In the genomic region with DNA sequence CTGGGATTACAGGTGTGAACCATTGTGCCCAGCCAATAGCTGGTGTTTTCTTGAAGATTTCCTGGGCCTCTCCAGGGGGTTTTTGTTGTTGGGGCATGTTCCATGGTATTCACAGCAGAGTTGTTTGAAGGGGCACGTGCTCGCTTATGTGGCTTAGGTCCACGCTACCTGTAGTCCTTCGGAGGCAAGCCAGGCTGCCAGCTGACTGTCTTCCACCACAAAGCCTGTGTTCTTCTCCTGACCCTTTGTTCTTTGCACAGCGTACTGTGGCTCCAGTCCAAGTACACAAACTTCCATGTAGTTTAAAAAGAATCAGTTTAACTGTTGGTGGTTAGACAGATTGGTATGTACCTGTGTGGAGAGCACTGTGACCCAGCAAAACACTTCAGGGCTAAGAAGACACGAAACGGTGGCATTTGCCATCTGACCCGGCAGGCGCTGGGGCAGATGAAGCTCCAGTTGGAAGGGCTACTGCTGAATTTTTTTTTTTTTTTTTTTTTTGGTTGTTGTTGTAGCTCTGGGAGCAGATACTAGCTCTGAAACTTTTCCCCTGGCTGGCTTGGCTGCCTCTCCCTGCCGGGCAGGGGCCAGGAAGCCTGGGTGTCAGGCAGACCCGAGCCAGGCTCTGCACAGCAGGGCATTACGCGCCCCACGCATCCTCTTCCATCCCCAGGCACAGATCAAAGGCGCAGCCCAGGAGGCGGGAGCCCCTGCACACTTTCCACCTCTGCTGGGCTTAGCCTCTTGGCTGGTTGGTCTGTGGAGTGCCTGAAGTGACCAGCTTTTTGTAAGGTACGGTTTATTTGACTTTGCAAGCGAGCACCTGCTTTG, we compare ENCODE assay signal across 11 cellular contexts. TPM values are rescaled to one million over a fixed set of nuclear protein-coding genes. Genes with fewer than 3 reads are reported as not detected.
DNase-seq lines count a peak whose midpoint lies in the region; ATAC-seq and TF ChIP-seq lines count a peak whose summit lies in the region.
"Had no signal": no experiment of that assay in that cellular context is flagged by ENCODE, and none has a peak within 500 bp of the region (broad histone marks: within the 10 kb centered on the region; RNA-seq: fewer than 3 reads in every experiment).

No MANE protein-coding gene starts in this region.

- TF ChIP-seq CTCF in tibial nerve (IDR thresholded peaks at IDR 0.05): no peak

- no peak for TF ChIP-seq POLR2A in tibial nerve (IDR thresholded peaks at IDR 0.05)

- 55 to 70% methylated on average over 18 of the region's 18 CpGs for WGBS in tibial nerve, 2 donors

- ATAC-seq in GM21526 (IDR thresholded peaks at IDR 0.05; ENCODE audit: low FRiP score, unreplicated experiment): no peak
- no peak for ATAC-seq in GM18502 (IDR thresholded peaks at IDR 0.05; ENCODE audit: poor library complexity, unreplicated experiment)
- ATAC-seq: K562 had no signal

- peak in 1 of 2 donors; percentile 55 for TF ChIP-seq EP300 in tibial nerve (IDR thresholded peaks at IDR 0.05)

- peak overlapping the region in 1 of 4 donors; percentile 41 for H3K4me3 ChIP-seq in tibial nerve
- no peak overlapping the region for H3K4me3 ChIP-seq in HAP-1
- H3K4me3 ChIP-seq: K562, SJSA1 had no signal

- peak overlapping the region; percentile 8 for H3K27ac ChIP-seq in layer of hippocampus (ENCODE audit: low read depth, low read length)
- H3K27ac ChIP-seq in tibial nerve: peak overlapping the region in 2 of 4 donors; percentile 35 to 79
- H3K27ac ChIP-seq: SJSA1 had no signal

- in situ Hi-C loops in HAP-1 (cut with MboI; ENCODE audit: low sequenced_read_pairs): no loop called here

- H3K27me3 ChIP-seq in layer of hippocampus (ENCODE audit: control insufficient read depth, insufficient read depth, low read length) (no peaks in the 10 kb centered on the region), tibial nerve (no peaks in the 10 kb centered on the region), HAP-1 (ENCODE audit: low read depth) (no peaks in the 10 kb centered on the region)

- H3K36me3 ChIP-seq in tibial nerve: no peaks in the 10 kb centered on the region
- H3K36me3 ChIP-seq in HAP-1 (replicated peaks): no peaks in the 10 kb centered on the region
- H3K36me3 ChIP-seq: SJSA1 had no signal

- DNase-seq in NCI-H187 (lab: John Stamatoyannopoulos, UW) (peak; percentile 93 to 99), NCI-H187 treated with DMSO at 0.1 percent for 48 hours (lab: John Stamatoyannopoulos, UW) (no peak), SHP77 treated with DMSO at 0.1 percent for 48 hours (lab: John Stamatoyannopoulos, UW) (peak; percentile 99), tibial nerve (ENCODE audit: low spot score in 2 of 2) (peak; percentile 37 to 66), HAP-1 (ENCODE audit: low spot score in 2 of 2) (no peak)
- DNase-seq: activated CD4-positive, alpha-beta T cell treated with anti-CD3 and anti-CD28 coated beads, Interleukin-2, amount 50 U/mL, for 4 hours had no signal

- peaks cover 0 to 32% (median 6%) of the 10 kb centered on the region in 4 donors for H3K4me1 ChIP-seq in tibial nerve
- H3K4me1 ChIP-seq in HAP-1: no peaks in the 10 kb centered on the region
- H3K4me1 ChIP-seq: SJSA1 had no signal

- H3K9me3 ChIP-seq in tibial nerve (no peaks in the 10 kb centered on the region), HAP-1 (no peaks in the 10 kb centered on the region)
- H3K9me3 ChIP-seq: SJSA1 had no signal

RNA-seq across cellular contexts. Expression of gene GREB1, which starts 5.7 kb away (rescaled TPM):
- total RNA-seq in tibial nerve: 10 to 100 TPM in 3 of 4 donors, 1 to 10 TPM in 1; 8.1 to 74.3 (median 26.7) TPM
- total RNA-seq: SJSA1 had no signal

Comparison
In these comparisons a context has a peak if more than half of its experiments do, and no peak if none do; other contexts are left out.
1. DNase-seq: peak in NCI-H187 (2 of 2), SHP77 treated with DMSO at 0.1 percent for 48 hours (single experiment) and tibial nerve (2 of 2); none in NCI-H187 treated with DMSO at 0.1 percent for 48 hours (single experiment) and HAP-1 (0 of 2).